Comparison of ENCODE assay signal across 3 cellular contexts in the genomic region with DNA sequence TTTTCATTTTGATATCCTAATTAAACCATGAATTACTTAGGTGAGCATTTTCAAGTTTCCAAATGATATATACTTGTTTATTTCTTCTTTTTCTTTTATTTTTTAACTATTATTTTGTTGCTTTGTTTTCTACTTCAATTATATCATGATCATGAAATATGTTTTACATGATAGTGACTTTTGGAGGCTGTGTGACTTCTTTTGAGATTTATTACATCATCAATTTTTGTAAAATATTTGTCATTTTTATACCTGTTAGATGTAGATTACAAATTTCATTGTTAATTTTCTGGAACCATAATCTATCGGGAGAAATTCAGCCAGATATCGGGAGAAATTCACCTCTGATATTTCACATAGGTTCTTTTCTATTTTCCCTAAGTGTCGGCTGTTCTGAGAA.
TF ChIP-seq lines count a peak whose summit lies in the region.

No MANE protein-coding gene starts in this region.

TF ChIP-seq in HepG2, 621 proteins besides CTCF, POLR2A, EP300 and RAD21:
- no peak for TF ChIP-seq NFYC (CRISPR knock-in tag; IDR thresholded peaks at IDR 0.05)
- TF ChIP-seq ATF7 (IDR thresholded peaks at IDR 0.05): peak; percentile 81
- TF ChIP-seq ATF7 (CRISPR knock-in tag; IDR thresholded peaks at IDR 0.05): no peak
- TF ChIP-seq CEBPB (IDR thresholded peaks at IDR 0.05; ENCODE audit: borderline replicate concordance, low read depth, low read length): peak; percentile 15; the same call in 1 of the 2 replicates
- TF ChIP-seq, protein P1, sequence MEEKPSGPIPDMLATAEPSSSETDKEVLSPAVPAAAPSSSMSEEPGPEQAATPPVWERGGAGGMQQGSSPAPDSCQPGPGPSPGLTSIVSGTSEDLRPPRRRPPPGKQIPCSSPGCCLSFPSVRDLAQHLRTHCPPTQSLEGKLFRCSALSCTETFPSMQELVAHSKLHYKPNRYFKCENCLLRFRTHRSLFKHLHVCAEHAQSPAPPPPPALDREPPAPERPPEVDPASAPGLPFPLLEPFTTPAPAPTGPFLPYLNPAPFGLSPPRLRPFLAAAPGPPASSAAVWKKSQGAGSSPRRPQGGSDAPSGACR (CRISPR knock-in tag; IDR thresholded peaks at IDR 0.05): no peak

TF ChIP-seq in GM23338, 12 proteins besides CTCF, POLR2A, EP300 and RAD21 (continues in another document):
- TF ChIP-seq ZNF331 (CRISPR knock-in tag; IDR thresholded peaks at IDR 0.05; ENCODE audit: low read depth) (no peak), ZNF462 (CRISPR knock-in tag; IDR thresholded peaks at IDR 0.05) (no peak), JUNB (IDR thresholded peaks at IDR 0.05; ENCODE audit: unreplicated experiment) (no peak), STAT1 (IDR thresholded peaks at IDR 0.05; ENCODE audit: unreplicated experiment) (no peak)
- TF ChIP-seq, protein P2, sequence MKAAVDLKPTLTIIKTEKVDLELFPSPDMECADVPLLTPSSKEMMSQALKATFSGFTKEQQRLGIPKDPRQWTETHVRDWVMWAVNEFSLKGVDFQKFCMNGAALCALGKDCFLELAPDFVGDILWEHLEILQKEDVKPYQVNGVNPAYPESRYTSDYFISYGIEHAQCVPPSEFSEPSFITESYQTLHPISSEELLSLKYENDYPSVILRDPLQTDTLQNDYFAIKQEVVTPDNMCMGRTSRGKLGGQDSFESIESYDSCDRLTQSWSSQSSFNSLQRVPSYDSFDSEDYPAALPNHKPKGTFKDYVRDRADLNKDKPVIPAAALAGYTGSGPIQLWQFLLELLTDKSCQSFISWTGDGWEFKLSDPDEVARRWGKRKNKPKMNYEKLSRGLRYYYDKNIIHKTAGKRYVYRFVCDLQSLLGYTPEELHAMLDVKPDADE (IDR thresholded peaks at IDR 0.05): no peak
- TF ChIP-seq, protein P3, sequence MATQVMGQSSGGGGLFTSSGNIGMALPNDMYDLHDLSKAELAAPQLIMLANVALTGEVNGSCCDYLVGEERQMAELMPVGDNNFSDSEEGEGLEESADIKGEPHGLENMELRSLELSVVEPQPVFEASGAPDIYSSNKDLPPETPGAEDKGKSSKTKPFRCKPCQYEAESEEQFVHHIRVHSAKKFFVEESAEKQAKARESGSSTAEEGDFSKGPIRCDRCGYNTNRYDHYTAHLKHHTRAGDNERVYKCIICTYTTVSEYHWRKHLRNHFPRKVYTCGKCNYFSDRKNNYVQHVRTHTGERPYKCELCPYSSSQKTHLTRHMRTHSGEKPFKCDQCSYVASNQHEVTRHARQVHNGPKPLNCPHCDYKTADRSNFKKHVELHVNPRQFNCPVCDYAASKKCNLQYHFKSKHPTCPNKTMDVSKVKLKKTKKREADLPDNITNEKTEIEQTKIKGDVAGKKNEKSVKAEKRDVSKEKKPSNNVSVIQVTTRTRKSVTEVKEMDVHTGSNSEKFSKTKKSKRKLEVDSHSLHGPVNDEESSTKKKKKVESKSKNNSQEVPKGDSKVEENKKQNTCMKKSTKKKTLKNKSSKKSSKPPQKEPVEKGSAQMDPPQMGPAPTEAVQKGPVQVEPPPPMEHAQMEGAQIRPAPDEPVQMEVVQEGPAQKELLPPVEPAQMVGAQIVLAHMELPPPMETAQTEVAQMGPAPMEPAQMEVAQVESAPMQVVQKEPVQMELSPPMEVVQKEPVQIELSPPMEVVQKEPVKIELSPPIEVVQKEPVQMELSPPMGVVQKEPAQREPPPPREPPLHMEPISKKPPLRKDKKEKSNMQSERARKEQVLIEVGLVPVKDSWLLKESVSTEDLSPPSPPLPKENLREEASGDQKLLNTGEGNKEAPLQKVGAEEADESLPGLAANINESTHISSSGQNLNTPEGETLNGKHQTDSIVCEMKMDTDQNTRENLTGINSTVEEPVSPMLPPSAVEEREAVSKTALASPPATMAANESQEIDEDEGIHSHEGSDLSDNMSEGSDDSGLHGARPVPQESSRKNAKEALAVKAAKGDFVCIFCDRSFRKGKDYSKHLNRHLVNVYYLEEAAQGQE (IDR thresholded peaks at IDR 0.05; ENCODE audit: unreplicated experiment): no peak

TF ChIP-seq in K562, 482 proteins besides CTCF, POLR2A, EP300 and RAD21:
- TF ChIP-seq CEBPG (CRISPR knock-in tag; IDR thresholded peaks at IDR 0.05) (no peak), CEBPG (tag; conservative IDR thresholded peaks at IDR 0.05 in 1 of 2, IDR thresholded peaks at IDR 0.05 in 1 of 2) (peak in 1 of 2 experiments; percentile 32; a peak in 1 of 4 replicates), U2AF1 (optimal IDR thresholded peaks at IDR 0.05; ENCODE audit: low read depth, low read length) (no peak), NR2C2 (CRISPR knock-in tag; IDR thresholded peaks at IDR 0.05) (no peak), NR2C2 (tag; IDR thresholded peaks at IDR 0.05) (no peak), ZKSCAN3 (CRISPR knock-in tag; IDR thresholded peaks at IDR 0.05) (no peak), CCAR2 (IDR thresholded peaks at IDR 0.05; ENCODE audit: low read depth, low read length) (no peak), ATF3 (IDR thresholded peaks at IDR 0.05) (peak; percentile 60; the same call in 1 of the 2 replicates), ATF3 (CRISPR knock-in tag; conservative IDR thresholded peaks at IDR 0.05) (no peak), HDAC3 (IDR thresholded peaks at IDR 0.05; ENCODE audit: borderline replicate concordance, partially characterized antibody) (no peak)
